Comparison of ENCODE assay signal across 8 cellular contexts in the genomic region with DNA sequence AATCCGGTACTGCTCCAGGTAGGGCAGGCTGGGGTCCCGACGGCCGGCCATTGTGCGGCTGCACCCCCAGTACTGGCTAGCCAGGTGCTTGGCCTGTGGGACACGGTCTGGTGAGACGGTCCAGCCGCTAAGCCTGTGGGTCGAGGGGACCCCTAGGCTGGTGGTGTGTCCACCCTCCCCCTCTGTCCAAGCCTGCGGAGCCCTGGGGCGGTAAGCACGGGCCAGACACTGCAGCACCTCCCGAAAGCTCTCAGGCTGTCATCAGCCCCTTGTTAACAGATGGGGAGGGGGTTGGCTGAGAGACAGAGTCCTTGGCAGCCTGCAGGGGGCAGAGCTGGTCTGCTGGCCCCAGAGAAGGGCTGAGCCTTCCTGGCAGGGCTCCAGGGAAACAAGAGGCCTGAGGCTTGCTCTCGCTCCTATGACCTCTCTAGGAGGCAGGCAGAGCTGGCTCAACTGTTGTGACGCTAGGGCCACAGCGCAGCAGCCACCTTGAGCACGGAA. TPM values are rescaled to one million over a fixed set of nuclear protein-coding genes. Genes with fewer than 3 reads are reported as not detected.
DNase-seq lines count a peak whose midpoint lies in the region; ATAC-seq and TF ChIP-seq lines count a peak whose summit lies in the region.

No MANE protein-coding gene starts in this region.

- TF ChIP-seq POLR2A in suprapubic skin (IDR thresholded peaks at IDR 0.05), result no peak

- peaks cover 94% of the 10 kb centered on the region for H3K36me3 ChIP-seq in suprapubic skin

- 92% methylated on average over 8 of the region's 17 CpGs for WGBS in suprapubic skin

- H3K27ac ChIP-seq in suprapubic skin, result no peak overlapping the region

- H3K9me3 ChIP-seq in suprapubic skin, result no peaks in the 10 kb centered on the region

- no peak for ATAC-seq in GM18511 (IDR thresholded peaks at IDR 0.05; ENCODE audit: unreplicated experiment)

- intact Hi-C loops in posterior vena cava (cut with DNase I), result no loop called here

- peaks cover 3% of the 10 kb centered on the region for H3K4me1 ChIP-seq in suprapubic skin

- peak; percentile 31 for DNase-seq in GM12865 (ENCODE audit: low read depth)
- peak; percentile 11 for DNase-seq in NCI-H460 (ENCODE audit: extremely low read depth, low read depth)
- peak; percentile 21 for DNase-seq in fibroblast of the aortic adventitia (ENCODE audit: low read depth)
- peak; percentile 78 for DNase-seq in posterior vena cava (ENCODE audit: low spot score)
- DNase-seq in suprapubic skin (ENCODE audit: low spot score in 2 of 2), result no peak
- DNase-seq in activated CD4-positive, alpha-beta T cell treated with anti-CD3 and anti-CD28 coated beads, Interleukin-2, amount 50 U/mL, for 1 hour, result no peak
- no peak for DNase-seq in NCI-H2107 (lab: John Stamatoyannopoulos, UW)

- H3K27me3 ChIP-seq in suprapubic skin, result no peaks in the 10 kb centered on the region

- no peak overlapping the region for H3K4me3 ChIP-seq in GM12865 (ENCODE audit: low read depth, low read length)
- H3K4me3 ChIP-seq in fibroblast of the aortic adventitia (ENCODE audit: low read depth, low read length), result no peak overlapping the region
- H3K4me3 ChIP-seq in suprapubic skin, result no peak overlapping the region

- peak; percentile 30 for TF ChIP-seq CTCF in GM12865 (IDR thresholded peaks at IDR 0.05; ENCODE audit: insufficient read depth, low read depth, low read length, missing control alignments)
- TF ChIP-seq CTCF in fibroblast of the aortic adventitia (IDR thresholded peaks at IDR 0.05; ENCODE audit: insufficient read depth, low read length), result peak; percentile 20
- peak in 1 of 2 donors; percentile 28 for TF ChIP-seq CTCF in suprapubic skin (IDR thresholded peaks at IDR 0.05)

- no peak for TF ChIP-seq EP300 in suprapubic skin (IDR thresholded peaks at IDR 0.05)

RNA-seq across cellular contexts. Expression of gene MRNIP, which starts 11.8 kb away (rescaled TPM):
- 13.6 and 21.5 TPM in 2 replicates for total RNA-seq in NCI-H460 (2014; rRNA removed; shearing (Covaris generic))
- polyA plus RNA-seq in NCI-H460 (2014; cell fraction: nucleus; rRNA removed), result 125 and 133 TPM in 2 replicates
- total RNA-seq in fibroblast of the aortic adventitia (ENCODE audit: low replicate concordance) (3.5 and 11.0 TPM in 2 replicates), posterior vena cava (10 to 100 TPM; 17.3 to 20.1 TPM), suprapubic skin (100 to 1,000 TPM in 1 of 4 donors, 10 to 100 TPM in 3; 11.6 to 102 (median 22.6) TPM)

RNA-seq across cellular contexts. Expression of gene TBC1D9B, which starts 37.2 kb away (rescaled TPM):
- 44.9 and 45.1 TPM in 2 replicates for total RNA-seq in NCI-H460 (2014; rRNA removed; shearing (Covaris generic))
- 127 and 173 TPM in 2 replicates for polyA plus RNA-seq in NCI-H460 (2014; cell fraction: nucleus; rRNA removed)
- total RNA-seq in fibroblast of the aortic adventitia (ENCODE audit: low replicate concordance) (63.7 and 70.9 TPM in 2 replicates), posterior vena cava (10 to 100 TPM; 85.0 to 90.5 TPM), suprapubic skin (100 to 1,000 TPM in 3 of 4 donors, 10 to 100 TPM in 1; 97.5 to 177 (median 116) TPM)

RNA-seq across cellular contexts. Expression of gene SQSTM1, which starts 49.7 kb away (rescaled TPM):
- 632 and 637 TPM in 2 replicates for total RNA-seq in NCI-H460 (2014; rRNA removed; shearing (Covaris generic))
- polyA plus RNA-seq in NCI-H460 (2014; cell fraction: nucleus; rRNA removed), result 1,377 and 1,626 TPM in 2 replicates
- total RNA-seq in fibroblast of the aortic adventitia (ENCODE audit: low replicate concordance) (596 and 1,869 TPM in 2 replicates), posterior vena cava (100 to 1,000 TPM; 245 to 333 TPM), suprapubic skin (100 to 1,000 TPM; 183 to 282 (median 265) TPM)

Comparison
In these comparisons a context has a peak if more than half of its experiments do, and no peak if none do; other contexts are left out.
1. DNase-seq: peak in GM12865 (single experiment), NCI-H460 (single experiment), fibroblast of the aortic adventitia (single experiment) and posterior vena cava (single experiment); none in suprapubic skin (0 of 2), activated CD4-positive, alpha-beta T cell treated with anti-CD3 and anti-CD28 coated beads, Interleukin-2, amount 50 U/mL, for 1 hour (single experiment) and NCI-H2107 (single experiment).